Comparison of ENCODE assay signal across 8 cellular contexts in the genomic region with DNA sequence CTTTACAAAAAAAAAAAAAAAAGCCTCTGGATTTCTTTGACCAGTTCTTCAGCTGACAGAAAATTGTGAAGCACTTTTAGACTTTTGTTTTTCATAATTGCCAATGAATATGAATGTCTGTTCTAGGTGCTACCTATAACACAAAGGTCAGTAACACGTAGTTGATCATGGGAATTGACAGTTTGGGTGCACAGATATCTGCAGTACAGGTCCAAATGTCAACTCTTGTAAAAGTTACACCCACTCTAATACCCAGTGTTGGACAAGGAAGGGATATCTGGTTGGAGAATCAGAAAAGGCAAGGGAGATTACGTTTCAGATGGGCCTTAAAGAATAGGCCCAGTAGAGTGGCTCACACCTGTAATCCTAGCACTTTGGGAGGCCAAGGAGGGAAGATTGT. TPM values are rescaled to one million over a fixed set of nuclear protein-coding genes. Genes with fewer than 3 reads are reported as not detected.
DNase-seq lines count a peak whose midpoint lies in the region; ATAC-seq and TF ChIP-seq lines count a peak whose summit lies in the region.

No MANE protein-coding gene starts in this region.

- TF ChIP-seq POLR2A in esophagus muscularis mucosa (IDR thresholded peaks at IDR 0.05; ENCODE audit: low read depth), result no peak

- DNase-seq in GM23248, result no peak
- DNase-seq in RWPE2 (ENCODE audit: low spot score), result no peak
- DNase-seq in esophagus muscularis mucosa (ENCODE audit: extremely low spot score), result no peak
- DNase-seq in retina, result peak; percentile 19
- DNase-seq in NAMALWA (ENCODE audit: low spot score), result no peak
- no peak for DNase-seq in GM20000 (ENCODE audit: low spot score)
- no peak for DNase-seq in NCI-H2081 (lab: John Stamatoyannopoulos, UW)

- H3K36me3 ChIP-seq in GM23248 (ENCODE audit: low read depth) (no peaks in the 10 kb centered on the region), RWPE2 (ENCODE audit: low read depth) (peaks cover 25% of the 10 kb centered on the region; the same call in 1 of the 2 replicates), esophagus muscularis mucosa (no peaks in the 10 kb centered on the region)

- H3K4me3 ChIP-seq in GM23248 (peak overlapping the region; percentile 98), RWPE2 (ENCODE audit: severe bottlenecking) (peak overlapping the region; percentile 91), esophagus muscularis mucosa (peak overlapping the region; percentile 2 to 88 (median 84))

- intact Hi-C loops in esophagus muscularis mucosa (cut with DNase I), result loop anchor here (5.0 kb wide), 4 partner anchors 104 to 316 kb away; no protein-coding TSS in a partner anchor

- no peaks in the 10 kb centered on the region for H3K9me3 ChIP-seq in GM23248 (ENCODE audit: low read depth)
- H3K9me3 ChIP-seq in RWPE2 (ENCODE audit: severe bottlenecking), result no peaks in the 10 kb centered on the region
- no peaks in the 10 kb centered on the region for H3K9me3 ChIP-seq in esophagus muscularis mucosa

- H3K4me1 ChIP-seq in GM23248 (ENCODE audit: insufficient read depth) (peaks cover 27% of the 10 kb centered on the region), RWPE2 (ENCODE audit: insufficient read depth, poor library complexity, severe bottlenecking) (peaks cover 24% of the 10 kb centered on the region), esophagus muscularis mucosa (peaks cover 42 to 62% (median 58%) of the 10 kb centered on the region in 4 donors)

- peak overlapping the region; percentile 95 for H3K9ac ChIP-seq in GM23248

- no peaks in the 10 kb centered on the region for H3K27me3 ChIP-seq in GM23248 (replicated peaks; ENCODE audit: insufficient read depth)
- H3K27me3 ChIP-seq in RWPE2 (ENCODE audit: insufficient read depth, poor library complexity, severe bottlenecking), result no peaks in the 10 kb centered on the region
- H3K27me3 ChIP-seq in esophagus muscularis mucosa, result no peaks in the 10 kb centered on the region

- peak overlapping the region; percentile 90 for H3K4me2 ChIP-seq in GM23248 (ENCODE audit: unreplicated experiment)

- no peak for TF ChIP-seq CTCF in RWPE2 (IDR thresholded peaks at IDR 0.05; ENCODE audit: poor library complexity, severe bottlenecking)
- TF ChIP-seq CTCF in esophagus muscularis mucosa (IDR thresholded peaks at IDR 0.05), result no peak
- TF ChIP-seq CTCF in GM20000 (IDR thresholded peaks at IDR 0.05; ENCODE audit: extremely low read depth, missing control alignments), result no peak

- 96 to 100% methylated on average over 2 of the region's 2 CpGs for WGBS in GM23248 (ENCODE audit: low coverage in 1 of 2, low lambda C conversion rate in 2 of 2, missing lambda C conversion rate in 2 of 2), 2 experiments
- WGBS in esophagus muscularis mucosa, result 63% methylated on average over 2 of the region's 2 CpGs

- in situ Hi-C loops in GM23248 (cut with MboI), result no loop called here

- peaks cover 20% of the 10 kb centered on the region for H3F3A ChIP-seq in GM23248 (ENCODE audit: insufficient read depth)

- no peaks in the 10 kb centered on the region for H3K9me2 ChIP-seq in GM23248 (ENCODE audit: insufficient read depth)

- no peak overlapping the region for H2AFZ ChIP-seq in GM23248

- ATAC-seq in RWPE2 (ENCODE audit: low read depth), result no peak
- ATAC-seq in GM21529 (IDR thresholded peaks at IDR 0.05; ENCODE audit: unreplicated experiment), result no peak

- no peak for TF ChIP-seq EP300 in esophagus muscularis mucosa (IDR thresholded peaks at IDR 0.05)

- H3K27ac ChIP-seq in GM23248 (no peak overlapping the region; the same call in 1 of the 2 replicates), RWPE2 (ENCODE audit: poor library complexity, severe bottlenecking) (peak overlapping the region; percentile 88), esophagus muscularis mucosa (replicated peaks in 1 of 4) (peak overlapping the region; percentile 99 to 100 (median 99))

- H3K79me2 ChIP-seq in GM23248 (ENCODE audit: insufficient read depth), result peaks cover 91% of the 10 kb centered on the region

- no peaks in the 10 kb centered on the region for H4K20me1 ChIP-seq in GM23248 (ENCODE audit: insufficient read depth)

RNA-seq across cellular contexts. Expression of a gene that starts 1.8 kb away (rescaled TPM):
- 72.1 and 76.6 TPM in 2 replicates for total RNA-seq in GM23248 (2014; rRNA removed; shearing (Covaris generic))
- 66.1 and 69.9 TPM in 2 replicates for polyA plus RNA-seq in GM23248 (2016; fragmentation: Nextera tagmentation; extraction: Ambion mirVana)
- total RNA-seq in esophagus muscularis mucosa, result 100 to 1,000 TPM in 2 of 4 donors, 10 to 100 TPM in 2; 60.3 to 115 (median 89.2) TPM

RNA-seq across cellular contexts. Expression of a gene that starts 57.2 kb away (rescaled TPM):
- 74.3 and 76.5 TPM in 2 replicates for total RNA-seq in GM23248 (2014; rRNA removed; shearing (Covaris generic))
- polyA plus RNA-seq in GM23248 (2016; fragmentation: Nextera tagmentation; extraction: Ambion mirVana), result 30.3 and 34.6 TPM in 2 replicates
- total RNA-seq in esophagus muscularis mucosa, result 10 to 100 TPM; 60.3 to 89.7 (median 79.8) TPM
